12 cellular contexts compared by ENCODE assay signal in genomic region chr11:15038963-15039362, GRCh38. TPM values are rescaled to one million over a fixed set of nuclear protein-coding genes. Genes with fewer than 3 reads are reported as not detected.
A peak's percentile ranks its signal among the peaks of the same experiment; 100 is the strongest.
DNase-seq lines count a peak whose midpoint lies in the region; ATAC-seq and TF ChIP-seq lines count a peak whose summit lies in the region.
"Had no signal": no experiment of that assay in that cellular context is flagged by ENCODE, and none has a peak within 500 bp of the region (broad histone marks: within the 10 kb centered on the region; RNA-seq: fewer than 3 reads in every experiment).

No MANE protein-coding gene starts in this region.

- no peaks in the 10 kb centered on the region for H3K36me3 Mint-ChIP-seq in activated CD8-positive, alpha-beta T cell treated with anti-CD3 and anti-CD28 coated beads for 36 hours (ENCODE audit: low read depth)
- H3K36me3 Mint-ChIP-seq in activated CD8-positive, alpha-beta T cell treated with anti-CD3 and anti-CD28 coated beads, Interleukin-2, amount 10 ng/mL, durations not matched to agents 7 days and 5 days (ENCODE audit: low read depth): no peaks in the 10 kb centered on the region
- H3K36me3 Mint-ChIP-seq in neural progenitor cell: no peaks in the 10 kb centered on the region

- H3K27me3 ChIP-seq in mammary epithelial cell (ENCODE audit: insufficient read depth, low read length): no peaks in the 10 kb centered on the region
- H3K27me3 ChIP-seq in neural progenitor cell: no peaks in the 10 kb centered on the region
- H3K27me3 ChIP-seq: vagina had no signal

- H2AFZ ChIP-seq in mammary epithelial cell (ENCODE audit: low read depth, low read length): no peak overlapping the region
- H2AFZ ChIP-seq in neural progenitor cell (replicated peaks): no peak overlapping the region

- H3K27me3 Mint-ChIP-seq in activated CD8-positive, alpha-beta T cell treated with anti-CD3 and anti-CD28 coated beads for 36 hours: peaks cover 5% of the 10 kb centered on the region
- H3K27me3 Mint-ChIP-seq in activated CD8-positive, alpha-beta T cell treated with anti-CD3 and anti-CD28 coated beads, Interleukin-2, amount 10 ng/mL, durations not matched to agents 7 days and 5 days (ENCODE audit: low read depth): peaks cover 20% of the 10 kb centered on the region
- H3K27me3 Mint-ChIP-seq in neural progenitor cell (ENCODE audit: insufficient read depth, low read depth): no peaks in the 10 kb centered on the region

- H3K79me2 ChIP-seq in mammary epithelial cell (ENCODE audit: insufficient read depth, low read length) (no peaks in the 10 kb centered on the region), neural progenitor cell (ENCODE audit: low read depth) (no peaks in the 10 kb centered on the region)

- H4K20me1 ChIP-seq in mammary epithelial cell (ENCODE audit: insufficient read depth, low read length) (no peaks in the 10 kb centered on the region), neural progenitor cell (ENCODE audit: low read depth) (no peaks in the 10 kb centered on the region)

- H3K4me1 Mint-ChIP-seq in activated CD8-positive, alpha-beta T cell treated with anti-CD3 and anti-CD28 coated beads for 36 hours (ENCODE audit: low read depth): no peaks in the 10 kb centered on the region
- no peaks in the 10 kb centered on the region for H3K4me1 Mint-ChIP-seq in activated CD8-positive, alpha-beta T cell treated with anti-CD3 and anti-CD28 coated beads, Interleukin-2, amount 10 ng/mL, durations not matched to agents 7 days and 5 days (ENCODE audit: low read depth)
- H3K4me1 Mint-ChIP-seq in neural progenitor cell: peaks cover 2% of the 10 kb centered on the region

- H3K4me2 ChIP-seq in mammary epithelial cell (ENCODE audit: insufficient read depth, low read depth, low read length) (no peak overlapping the region), neural progenitor cell (no peak overlapping the region)

- POLR2A ChIA-PET in activated CD8-positive, alpha-beta T cell treated with anti-CD3 and anti-CD28 coated beads for 36 hours (lab: Charles Lee): no interaction called here
- POLR2A ChIA-PET in activated CD8-positive, alpha-beta T cell treated with anti-CD3 and anti-CD28 coated beads, Interleukin-2, amount 10 ng/mL, durations not matched to agents 7 days and 5 days (lab: Charles Lee): no interaction called here

- BruUV-seq in mammary epithelial cell (replicated peaks; lab: Mats Ljungman, UMichigan): no TSS peak

- no peaks in the 10 kb centered on the region for H3K4me1 ChIP-seq in mammary epithelial cell (ENCODE audit: insufficient read depth, low read length)
- H3K4me1 ChIP-seq in neural progenitor cell: no peaks in the 10 kb centered on the region
- H3K4me1 ChIP-seq: heart right ventricle, vagina had no signal

- H3K9ac ChIP-seq in mammary epithelial cell (ENCODE audit: insufficient read depth, low read length) (no peak overlapping the region), neural progenitor cell (no peak overlapping the region)

- no peaks in the 10 kb centered on the region for H3F3A ChIP-seq in neural progenitor cell (ENCODE audit: low read depth)

- H3K27ac Mint-ChIP-seq in activated CD8-positive, alpha-beta T cell treated with anti-CD3 and anti-CD28 coated beads for 36 hours: no peak overlapping the region
- no peak overlapping the region for H3K27ac Mint-ChIP-seq in activated CD8-positive, alpha-beta T cell treated with anti-CD3 and anti-CD28 coated beads, Interleukin-2, amount 10 ng/mL, durations not matched to agents 7 days and 5 days
- no peak overlapping the region for H3K27ac Mint-ChIP-seq in neural progenitor cell
- H3K27ac Mint-ChIP-seq: CD4-positive, alpha-beta T cell had no signal

- peak; percentile 40 for DNase-seq in activated CD8-positive, alpha-beta T cell treated with anti-CD3 and anti-CD28 coated beads for 36 hours
- no peak for DNase-seq in activated CD8-positive, alpha-beta T cell treated with anti-CD3 and anti-CD28 coated beads, Interleukin-2, amount 10 ng/mL, durations not matched to agents 7 days and 5 days
- DNase-seq in Kasumi-1 (lab: John Stamatoyannopoulos, UW): peak; percentile 6 to 10
- DNase-seq in mammary epithelial cell: peak; percentile 24
- peak; percentile 23 for DNase-seq in neural progenitor cell (ENCODE audit: low spot score)
- DNase-seq in NOMO-1 treated with dmso at 0.1 percent for 144 hours (lab: John Stamatoyannopoulos, UW; ENCODE audit: unreplicated experiment): no peak
- DNase-seq in superior temporal gyrus (ENCODE audit: extremely low spot score): no peak
- DNase-seq: activated T-cell treated with anti-CD3 and anti-CD28 coated beads, Interleukin-2, amount 50 U/mL, for 48 hours; CD4-positive, alpha-beta T cell; heart right ventricle had no signal

- dilution Hi-C loops in mammary epithelial cell (cut with HindIII; ENCODE audit: low sequenced_read_pairs): no loop called here

- H3K4me3 ChIP-seq in mammary epithelial cell (replicated peaks in 1 of 3; ENCODE audit: insufficient read depth in 1 of 3, low read depth in 2 of 3, low read length in 3 of 3) (no peak overlapping the region), neural progenitor cell (no peak overlapping the region)
- H3K4me3 ChIP-seq: heart right ventricle, vagina had no signal

- H3K9me3 ChIP-seq in mammary epithelial cell (replicated peaks; ENCODE audit: insufficient read depth, low read length): no peaks in the 10 kb centered on the region
- no peaks in the 10 kb centered on the region for H3K9me3 ChIP-seq in neural progenitor cell (ENCODE audit: low read depth)
- H3K9me3 ChIP-seq: heart right ventricle, vagina had no signal

- in situ Hi-C loops in mammary epithelial cell (cut with MboI; ENCODE audit: low sequenced_read_pairs in 2 of 2): no loop called here

- ATAC-seq in activated CD8-positive, alpha-beta T cell treated with anti-CD3 and anti-CD28 coated beads for 36 hours: peak; percentile 47
- ATAC-seq in activated CD8-positive, alpha-beta T cell treated with anti-CD3 and anti-CD28 coated beads, Interleukin-2, amount 10 ng/mL, durations not matched to agents 7 days and 5 days: no peak
- no peak for ATAC-seq in GM21529 (IDR thresholded peaks at IDR 0.05; ENCODE audit: unreplicated experiment)
- ATAC-seq: heart right ventricle had no signal

- intact Hi-C loops in activated CD8-positive, alpha-beta T cell treated with anti-CD3 and anti-CD28 coated beads for 36 hours (cut with micrococcal nuclease): loop anchor here (5.0 kb wide), 1 partner anchor 38 kb away; no protein-coding TSS in a partner anchor
- intact Hi-C loops in mammary epithelial cell (cut with micrococcal nuclease): loop anchor here (1.0 kb wide), 4 partner anchors 36 to 169 kb away; no protein-coding TSS in a partner anchor

- TF ChIP-seq CTCF in activated CD8-positive, alpha-beta T cell treated with anti-CD3 and anti-CD28 coated beads for 36 hours (IDR thresholded peaks at IDR 0.05): no peak
- peak; percentile 38 to 63 for TF ChIP-seq CTCF in mammary epithelial cell (conservative IDR thresholded peaks at IDR 0.05 in 1 of 2, IDR thresholded peaks at IDR 0.05 in 1 of 2; ENCODE audit: extremely low read depth in 1 of 2, insufficient read depth in 1 of 2, low read depth in 1 of 2, low read length in 2 of 2)
- peak; percentile 29 for TF ChIP-seq CTCF in neural progenitor cell (IDR thresholded peaks at IDR 0.05)

- H3K36me3 ChIP-seq in mammary epithelial cell (ENCODE audit: insufficient read depth, low read length) (no peaks in the 10 kb centered on the region), neural progenitor cell (no peaks in the 10 kb centered on the region)
- H3K36me3 ChIP-seq: heart right ventricle, vagina had no signal

- H3K4me3 Mint-ChIP-seq in activated CD8-positive, alpha-beta T cell treated with anti-CD3 and anti-CD28 coated beads for 36 hours: no peak overlapping the region
- H3K4me3 Mint-ChIP-seq in activated CD8-positive, alpha-beta T cell treated with anti-CD3 and anti-CD28 coated beads, Interleukin-2, amount 10 ng/mL, durations not matched to agents 7 days and 5 days: no peak overlapping the region
- no peak overlapping the region for H3K4me3 Mint-ChIP-seq in neural progenitor cell
- H3K4me3 Mint-ChIP-seq: CD4-positive, alpha-beta T cell had no signal

- 100% methylated on average over 2 of the region's 2 CpGs for WGBS in mammary epithelial cell (ENCODE audit: low coverage, missing lambda C conversion rate)

- no peaks in the 10 kb centered on the region for H3K9me3 Mint-ChIP-seq in activated CD8-positive, alpha-beta T cell treated with anti-CD3 and anti-CD28 coated beads for 36 hours
- no peaks in the 10 kb centered on the region for H3K9me3 Mint-ChIP-seq in activated CD8-positive, alpha-beta T cell treated with anti-CD3 and anti-CD28 coated beads, Interleukin-2, amount 10 ng/mL, durations not matched to agents 7 days and 5 days (ENCODE audit: insufficient read depth)
- no peaks in the 10 kb centered on the region for H3K9me3 Mint-ChIP-seq in neural progenitor cell
- H3K9me3 Mint-ChIP-seq: CD4-positive, alpha-beta T cell had no signal

- CTCF ChIA-PET in activated CD8-positive, alpha-beta T cell treated with anti-CD3 and anti-CD28 coated beads for 36 hours (lab: Charles Lee): interaction anchor here (0.6 to 5.7 kb wide), 7 partner anchors 9 to 133 kb away, joined by 3 to 50 read pairs (median 3); no protein-coding TSS in a partner anchor
- CTCF ChIA-PET in activated CD8-positive, alpha-beta T cell treated with anti-CD3 and anti-CD28 coated beads, Interleukin-2, amount 10 ng/mL, durations not matched to agents 7 days and 5 days (lab: Charles Lee): interaction anchor here (1.4 to 1.8 kb wide), 3 partner anchors 36 to 62 kb away, joined by 4 to 7 read pairs (median 7); no protein-coding TSS in a partner anchor
- CTCF ChIA-PET in mammary epithelial cell (lab: Charles Lee; ENCODE audit: low non-redundant PET): interaction anchor here (0.8 kb wide), 1 partner anchor 36 kb away, joined by 22 read pairs; the partner anchor contains the start of gene CALCB

- no peak overlapping the region for H3K27ac ChIP-seq in mammary epithelial cell (ENCODE audit: insufficient read depth, low read depth, low read length)
- H3K27ac ChIP-seq in neural progenitor cell: no peak overlapping the region
- H3K27ac ChIP-seq: heart right ventricle, vagina had no signal

RNA-seq across cellular contexts. Expression of gene CALCB, which starts 34.4 kb away (rescaled TPM):
- 1 to 10 TPM; 3.9 to 4.7 TPM for total RNA-seq in activated CD8-positive, alpha-beta T cell treated with anti-CD3 and anti-CD28 coated beads for 36 hours
- total RNA-seq in activated CD8-positive, alpha-beta T cell treated with anti-CD3 and anti-CD28 coated beads, Interleukin-2, amount 10 ng/mL, durations not matched to agents 7 days and 5 days: under 1 TPM; 0.79 to 0.91 TPM
- total RNA-seq in mammary epithelial cell (under 1 TPM; 0.33 to 0.99 TPM), neural progenitor cell (ENCODE audit: low replicate concordance) (0.62 and 3.1 TPM in 2 replicates)
- polyA plus RNA-seq in mammary epithelial cell: not detected
- not detected for polyA minus RNA-seq in mammary epithelial cell

Comparison
In these comparisons a context has a peak if more than half of its experiments do, and no peak if none do; other contexts are left out.
1. DNase-seq: peak in activated CD8-positive, alpha-beta T cell treated with anti-CD3 and anti-CD28 coated beads for 36 hours (single experiment), Kasumi-1 (2 of 2), mammary epithelial cell (single experiment) and neural progenitor cell (single experiment); none in activated CD8-positive, alpha-beta T cell treated with anti-CD3 and anti-CD28 coated beads, Interleukin-2, amount 10 ng/mL, durations not matched to agents 7 days and 5 days (single experiment), NOMO-1 treated with dmso at 0.1 percent for 144 hours (single experiment) and superior temporal gyrus (single experiment).